1 cellular context compared by ENCODE assay signal in genomic region chr1:167683226-167683625, GRCh38.
TF ChIP-seq lines count a peak whose summit lies in the region.

No MANE protein-coding gene starts in this region.

TF ChIP-seq in IMR-90, 13 proteins besides CTCF, POLR2A, EP300 and RAD21 (continued from another document):
- TF ChIP-seq RFX5 (IDR thresholded peaks at IDR 0.05; ENCODE audit: low read depth, low read length) = no peak
